In the genomic region with DNA sequence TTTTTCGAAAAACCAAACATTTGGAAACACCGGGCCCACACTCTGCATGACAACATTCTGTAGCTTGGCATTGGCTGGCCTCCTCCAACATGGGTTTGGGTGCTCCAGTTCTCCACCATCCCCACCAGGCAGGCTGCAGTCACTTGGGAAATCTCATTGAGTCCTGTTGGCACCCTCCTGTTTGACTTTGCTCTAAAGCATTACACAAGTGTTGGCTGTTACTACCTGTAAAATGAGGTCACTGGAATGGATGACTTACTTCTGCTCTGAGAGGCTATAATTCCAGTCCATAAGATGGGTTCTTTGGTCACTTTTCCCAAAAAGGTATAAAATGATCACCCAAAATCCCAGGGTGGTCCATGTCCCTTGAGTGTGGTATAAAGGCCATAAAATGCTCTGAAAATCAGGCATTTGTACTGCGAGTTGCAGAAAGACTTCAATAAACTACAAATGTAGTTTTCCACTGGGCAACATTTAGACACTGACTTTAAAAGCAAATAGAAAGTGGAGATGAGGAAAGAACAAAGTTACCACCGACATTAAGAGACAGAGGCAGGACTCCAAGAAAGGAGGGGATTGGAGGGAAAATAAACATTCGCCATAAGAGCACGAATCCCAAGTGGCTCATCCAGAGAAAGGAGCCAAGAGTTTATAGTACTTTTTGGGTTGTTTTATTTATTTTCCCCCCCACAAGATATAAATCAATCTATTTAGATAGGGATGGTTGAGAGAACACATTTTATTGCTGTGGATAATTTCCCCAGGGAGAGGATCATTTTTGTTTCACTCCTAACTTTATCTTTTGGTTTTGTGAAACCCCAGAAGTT, we compare ENCODE assay signal across 16 cellular contexts.
A peak's percentile ranks its signal among the peaks of the same experiment; 100 is the strongest.
DNase-seq lines count a peak whose midpoint lies in the region; TF ChIP-seq lines count a peak whose summit lies in the region.
"Had no signal": no experiment of that assay in that cellular context is flagged by ENCODE, and none has a peak within 500 bp of the region (broad histone marks: within the 10 kb centered on the region; RNA-seq: fewer than 3 reads in every experiment).

No MANE protein-coding gene starts in this region.

- in situ Hi-C loops in transverse colon (cut with MboI; ENCODE audit: low pct_ligation_motif_present in 1 of 4, low pct_unique_long_range_greater_than_20kb in 1 of 4, low sequenced_read_pairs in 3 of 4): loop anchor here in 1 of 4 donors (25.0 kb wide), 1 partner anchor 218 kb away; no protein-coding TSS in a partner anchor

- no peak for TF ChIP-seq EP300 in esophagus muscularis mucosa (IDR thresholded peaks at IDR 0.05)
- TF ChIP-seq EP300 in transverse colon (IDR thresholded peaks at IDR 0.05; ENCODE audit: low read depth): no peak

- TF ChIP-seq CTCF in esophagus muscularis mucosa (IDR thresholded peaks at IDR 0.05) (no peak), transverse colon (IDR thresholded peaks at IDR 0.05) (no peak)

- H3K27ac ChIP-seq in esophagus muscularis mucosa (replicated peaks in 1 of 4) (peak overlapping the region; percentile 57 to 65 (median 60)), muscle layer of colon (ENCODE audit: low read depth, low read length) (peak overlapping the region; percentile 76), transverse colon (peak overlapping the region; percentile 43 to 64 (median 48))
- H3K27ac ChIP-seq: 22Rv1 had no signal

- WGBS in esophagus muscularis mucosa: 60% methylated on average over 6 of the region's 6 CpGs
- WGBS in transverse colon (ENCODE audit: low coverage in 1 of 2), 2 donors: 40 to 41% methylated on average over 6 of the region's 6 CpGs

- intact Hi-C loops in esophagus muscularis mucosa (cut with DNase I) (loop anchor here (10.0 kb wide), 2 partner anchors 101 to 291 kb away; a partner anchor contains a TSS), transverse colon (cut with DNase I; ENCODE audit: low total_unique reads) (loop anchor here (10.0 kb wide), 1 partner anchor 291 kb away; a partner anchor contains a TSS)

- no peak overlapping the region for H3K9ac ChIP-seq in muscle layer of colon (ENCODE audit: low read length)

- H3K27me3 ChIP-seq in esophagus muscularis mucosa: no peaks in the 10 kb centered on the region
- H3K27me3 ChIP-seq in muscle layer of colon (ENCODE audit: control insufficient read depth in 1 of 2, insufficient read depth in 2 of 2, low read length in 2 of 2): no peaks in the 10 kb centered on the region
- H3K27me3 ChIP-seq in transverse colon: no peaks in the 10 kb centered on the region
- H3K27me3 ChIP-seq: upper lobe of left lung had no signal

- no peaks in the 10 kb centered on the region for H3K9me3 ChIP-seq in esophagus muscularis mucosa
- no peaks in the 10 kb centered on the region for H3K9me3 ChIP-seq in muscle layer of colon (ENCODE audit: low read length)
- H3K9me3 ChIP-seq in transverse colon: no peaks in the 10 kb centered on the region
- H3K9me3 ChIP-seq: upper lobe of left lung had no signal

- TF ChIP-seq POLR2A in esophagus muscularis mucosa (IDR thresholded peaks at IDR 0.05; ENCODE audit: low read depth): no peak
- TF ChIP-seq POLR2A in transverse colon (IDR thresholded peaks at IDR 0.05): no peak

- DNase-seq in DMS 273 (lab: John Stamatoyannopoulos, UW; ENCODE audit: unreplicated experiment) (peak; percentile 32), DMS 273 treated with DMSO at 0.1 percent for 48 hours (lab: John Stamatoyannopoulos, UW) (no peak), esophagus muscularis mucosa (ENCODE audit: extremely low spot score) (no peak), transverse colon (no peak), COLO668 (lab: John Stamatoyannopoulos, UW; ENCODE audit: unreplicated experiment) (no peak), NCI-H2196 treated with DMSO at 0.1 percent for 48 hours (lab: John Stamatoyannopoulos, UW; ENCODE audit: unreplicated experiment) (no peak)
- DNase-seq in activated naive CD4-positive, alpha-beta T cell treated with Interleukin-2 at 50 U/mL for 16 hours: no peak
- DNase-seq: activated naive CD4-positive, alpha-beta T cell; CD8-positive, alpha-beta memory T cell; effector CD8-positive, alpha-beta T cell; GDM1; NCI-H2171; stimulated activated CD4-positive, alpha-beta T cell treated with anti-CD3 and anti-CD28 coated beads, Interleukin-1b, Interleukin-23, amount 100 ng/mL, for 48 hours; upper lobe of left lung had no signal

- H3K4me1 ChIP-seq in esophagus muscularis mucosa (peaks cover 3 to 62% (median 54%) of the 10 kb centered on the region in 4 donors), muscle layer of colon (ENCODE audit: insufficient read depth, low read length) (peaks cover 31% of the 10 kb centered on the region), transverse colon (peaks cover 0 to 27% (median 0%) of the 10 kb centered on the region in 4 donors)

- H3K4me3 ChIP-seq in esophagus muscularis mucosa (peak overlapping the region in 2 of 4 donors; percentile 2 to 18), muscle layer of colon (ENCODE audit: low read depth in 1 of 2, low read length in 2 of 2) (peak overlapping the region in 1 of 2 donors; percentile 30), transverse colon (no peak overlapping the region)
- H3K4me3 ChIP-seq: upper lobe of left lung had no signal

- H3K36me3 ChIP-seq in esophagus muscularis mucosa (no peaks in the 10 kb centered on the region), muscle layer of colon (ENCODE audit: insufficient read depth, low read length) (no peaks in the 10 kb centered on the region), transverse colon (no peaks in the 10 kb centered on the region)
- H3K36me3 ChIP-seq: upper lobe of left lung had no signal
